In genomic region chrX:5113128-5113527, GRCh38 we compare ENCODE assay signal across 8 cellular contexts.
DNase-seq lines count a peak whose midpoint lies in the region; ATAC-seq and TF ChIP-seq lines count a peak whose summit lies in the region.

No MANE protein-coding gene starts in this region.

- H3K36me3 ChIP-seq in endodermal cell (ENCODE audit: control insufficient read depth, insufficient read depth, low read length) = no peaks in the 10 kb centered on the region

- no peaks in the 10 kb centered on the region for H3K36me3 Mint-ChIP-seq in endodermal cell (ENCODE audit: low read depth)
- H3K36me3 Mint-ChIP-seq in stimulated activated memory B cell treated with anti-CD40 and anti-IgM and Interleukin-4, amounts not matched to agents 10 μg/mL and 1 μg/mL and 100 μg/mL, for 72 hours = no peaks in the 10 kb centered on the region

- no peak overlapping the region for H3K27ac ChIP-seq in endodermal cell (ENCODE audit: low read depth, low read length)

- H3K9ac ChIP-seq in endodermal cell (ENCODE audit: extremely low read depth, low read length, poor library complexity, severe bottlenecking) = no peak overlapping the region

- ATAC-seq in stimulated activated memory B cell treated with anti-CD40 and anti-IgM and Interleukin-4, amounts not matched to agents 10 μg/mL and 1 μg/mL and 100 μg/mL, for 72 hours = no peak

- H3K9me3 ChIP-seq in endodermal cell (ENCODE audit: control insufficient read depth, low read length) = no peaks in the 10 kb centered on the region

- H3K4me1 Mint-ChIP-seq in endodermal cell = no peaks in the 10 kb centered on the region
- no peaks in the 10 kb centered on the region for H3K4me1 Mint-ChIP-seq in stimulated activated memory B cell treated with anti-CD40 and anti-IgM and Interleukin-4, amounts not matched to agents 10 μg/mL and 1 μg/mL and 100 μg/mL, for 72 hours

- no peak overlapping the region for H3K4me3 Mint-ChIP-seq in endodermal cell
- no peak overlapping the region for H3K4me3 Mint-ChIP-seq in stimulated activated memory B cell treated with anti-CD40 and anti-IgM and Interleukin-4, amounts not matched to agents 10 μg/mL and 1 μg/mL and 100 μg/mL, for 72 hours

- 75% methylated on average over 2 of the region's 6 CpGs; no CpG with 5 or more reads in 1 of the 2 experiments for WGBS in endodermal cell (ENCODE audit: insufficient coverage in 1 of 2, insufficient read length in 1 of 2), 2 experiments

- H3K9me3 Mint-ChIP-seq in endodermal cell = no peaks in the 10 kb centered on the region
- no peaks in the 10 kb centered on the region for H3K9me3 Mint-ChIP-seq in stimulated activated memory B cell treated with anti-CD40 and anti-IgM and Interleukin-4, amounts not matched to agents 10 μg/mL and 1 μg/mL and 100 μg/mL, for 72 hours

- H3K27ac Mint-ChIP-seq in endodermal cell = no peak overlapping the region
- H3K27ac Mint-ChIP-seq in stimulated activated memory B cell treated with anti-CD40 and anti-IgM and Interleukin-4, amounts not matched to agents 10 μg/mL and 1 μg/mL and 100 μg/mL, for 72 hours = no peak overlapping the region

- H3K27me3 ChIP-seq in endodermal cell (ENCODE audit: control insufficient read depth, insufficient read depth, low read length, poor library complexity, severe bottlenecking) = no peaks in the 10 kb centered on the region

- no peaks in the 10 kb centered on the region for H3K4me1 ChIP-seq in endodermal cell (ENCODE audit: control insufficient read depth, insufficient read depth, low read length)

- no peaks in the 10 kb centered on the region for H3K27me3 Mint-ChIP-seq in endodermal cell (ENCODE audit: insufficient read depth)
- H3K27me3 Mint-ChIP-seq in stimulated activated memory B cell treated with anti-CD40 and anti-IgM and Interleukin-4, amounts not matched to agents 10 μg/mL and 1 μg/mL and 100 μg/mL, for 72 hours = no peaks in the 10 kb centered on the region

- peak; percentile 78 for TF ChIP-seq CTCF in endodermal cell (conservative IDR thresholded peaks at IDR 0.05)

- H3K4me3 ChIP-seq in endodermal cell (ENCODE audit: low read length) = no peak overlapping the region

- DNase-seq in NCI-H2107 treated with DMSO at 0.1 percent for 48 hours (lab: John Stamatoyannopoulos, UW; ENCODE audit: unreplicated experiment) (peak; percentile 3), NCI-H2107 (lab: John Stamatoyannopoulos, UW) (no peak), NCI-H526 (lab: John Stamatoyannopoulos, UW) (peak; percentile 25 to 69), endodermal cell (no peak), renal cortical epithelial cell (ENCODE audit: low read depth) (peak; percentile 9), cortex of kidney (lab: John Stamatoyannopoulos, UW) (no peak), anterior cingulate cortex (lab: John Stamatoyannopoulos, UW) (no peak)

Comparison
In these comparisons a context has a peak if more than half of its experiments do, and no peak if none do; other contexts are left out.
1. DNase-seq: peak in NCI-H2107 treated with DMSO at 0.1 percent for 48 hours (single experiment), NCI-H526 (2 of 2) and renal cortical epithelial cell (single experiment); none in NCI-H2107 (single experiment), endodermal cell (single experiment), cortex of kidney (single experiment) and anterior cingulate cortex (0 of 58).